Comparison of ENCODE assay signal across 25 cellular contexts in the genomic region with DNA sequence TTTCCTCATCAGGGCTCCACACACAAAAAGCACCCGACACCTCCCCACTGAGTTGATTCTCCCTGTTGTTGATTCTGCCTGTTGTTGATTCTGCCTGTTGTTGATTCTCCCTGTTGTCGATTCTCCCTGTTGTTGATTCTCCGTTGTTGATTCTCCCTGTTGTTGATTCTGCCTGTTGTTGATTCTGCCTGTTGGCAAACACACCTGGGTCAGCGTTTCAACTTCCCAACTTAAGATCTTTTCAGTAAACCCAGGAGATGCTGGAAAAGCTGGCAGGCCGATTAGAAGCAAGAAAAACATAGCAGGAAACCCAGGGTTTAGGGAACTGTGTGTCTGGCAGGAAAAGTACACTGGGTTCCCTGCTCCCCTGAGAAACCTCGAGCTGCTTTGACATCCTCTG. TPM values are rescaled to one million over a fixed set of nuclear protein-coding genes. Genes with fewer than 3 reads are reported as not detected.
DNase-seq lines count a peak whose midpoint lies in the region; ATAC-seq and TF ChIP-seq lines count a peak whose summit lies in the region.
"Had no signal": no experiment of that assay in that cellular context is flagged by ENCODE, and none has a peak within 500 bp of the region (broad histone marks: within the 10 kb centered on the region; RNA-seq: fewer than 3 reads in every experiment).

No MANE protein-coding gene starts in this region.

- H3K27me3 Mint-ChIP-seq in endodermal cell (ENCODE audit: insufficient read depth) = no peaks in the 10 kb centered on the region
- H3K27me3 Mint-ChIP-seq: CD4-positive, CD25-positive, alpha-beta regulatory T cell had no signal

- H3K27ac ChIP-seq in HUES6 (ENCODE audit: low read depth, low read length) = no peak overlapping the region
- peak overlapping the region; percentile 8 for H3K27ac ChIP-seq in endodermal cell (ENCODE audit: low read depth, low read length)
- no peak overlapping the region for H3K27ac ChIP-seq in trophoblast cell (ENCODE audit: low read depth, low read length)
- H3K27ac ChIP-seq: 22Rv1, GM23248 had no signal

- H4K91ac ChIP-seq in trophoblast cell (ENCODE audit: low read depth, low read length) = no peak overlapping the region

- H2AFZ ChIP-seq in trophoblast cell (ENCODE audit: insufficient read depth, low read length, poor library complexity) = no peak overlapping the region

- DNase-seq in DMS53 (lab: John Stamatoyannopoulos, UW) = peak; percentile 26
- DNase-seq in DMS53 treated with DMSO at 0.1 percent for 48 hours (lab: John Stamatoyannopoulos, UW; ENCODE audit: unreplicated experiment) = no peak
- DNase-seq in endodermal cell = no peak
- DNase-seq in trophoblast cell = no peak
- DNase-seq in COLO829 (ENCODE audit: low spot score) = no peak
- no peak for DNase-seq in RKO (ENCODE audit: low spot score)
- DNase-seq: AML-193; CD4-positive, CD25-positive, alpha-beta regulatory T cell; DMS153; EL; GM23248; Kasumi-1; NCI-H1092 treated with DMSO at 0.1 percent for 48 hours; NCI-H146; NCI-H2029 treated with DMSO at 0.1 percent for 48 hours; NCI-H2171; NCI-H446 treated with DMSO at 0.1 percent for 48 hours; NCI-H748 treated with DMSO at 0.1 percent for 48 hours; NK-92 treated with Interleukin-12 subunit alpha and Interleukin-12 subunit beta, amount 100 ng/mL, for 24 hours; Right ventricle myocardium superior had no signal

- no peaks in the 10 kb centered on the region for H3K79me2 ChIP-seq in trophoblast cell (ENCODE audit: control insufficient read depth, insufficient read depth, low read length, poor library complexity)

- ATAC-seq in HG03442 (IDR thresholded peaks at IDR 0.05; ENCODE audit: unreplicated experiment) = no peak
- ATAC-seq: GM12878 had no signal

- H3K36me3 ChIP-seq in HUES6 (ENCODE audit: control insufficient read depth, insufficient read depth, low read length) = peaks cover 6% of the 10 kb centered on the region
- peaks cover 2% of the 10 kb centered on the region for H3K36me3 ChIP-seq in endodermal cell (ENCODE audit: control insufficient read depth, insufficient read depth, low read length)
- H3K36me3 ChIP-seq in trophoblast cell (ENCODE audit: control insufficient read depth in 1 of 2, insufficient read depth in 2 of 2, low read length in 2 of 2) = peaks cover 4 to 10% of the 10 kb centered on the region in 2 experiments

- WGBS in endodermal cell (ENCODE audit: insufficient coverage in 1 of 2, insufficient read length in 1 of 2), 2 experiments = 68 to 81% methylated on average over 3 to 6 of the region's 6 CpGs
- WGBS in trophoblast cell (ENCODE audit: extremely low coverage, insufficient coverage, insufficient read length) = no CpG with 5 or more reads among the region's 6 CpGs

- H3K9ac ChIP-seq in HUES6 (ENCODE audit: low read length) = peak overlapping the region; percentile 54
- no peak overlapping the region for H3K9ac ChIP-seq in endodermal cell (ENCODE audit: extremely low read depth, low read length, poor library complexity, severe bottlenecking)
- no peak overlapping the region for H3K9ac ChIP-seq in trophoblast cell (ENCODE audit: low read length)
- H3K9ac ChIP-seq: GM23248 had no signal

- no peak overlapping the region for H4K8ac ChIP-seq in trophoblast cell (ENCODE audit: low read depth, low read length)

- H3K4me3 Mint-ChIP-seq in endodermal cell = peak overlapping the region; percentile 29
- H3K4me3 Mint-ChIP-seq: CD4-positive, CD25-positive, alpha-beta regulatory T cell had no signal

- H3K4me1 Mint-ChIP-seq in endodermal cell = peaks cover 30% of the 10 kb centered on the region

- H3K23ac ChIP-seq in trophoblast cell (ENCODE audit: low read length) = no peak overlapping the region

- peaks cover 19% of the 10 kb centered on the region; the same call in 1 of the 2 replicates for H3K4me1 ChIP-seq in HUES6 (ENCODE audit: control insufficient read depth, insufficient read depth, low read length)
- H3K4me1 ChIP-seq in endodermal cell (ENCODE audit: control insufficient read depth, insufficient read depth, low read length) = peaks cover 4% of the 10 kb centered on the region
- peaks cover 0 to 5% of the 10 kb centered on the region in 2 experiments for H3K4me1 ChIP-seq in trophoblast cell (ENCODE audit: control insufficient read depth in 1 of 2, insufficient read depth in 2 of 2, low read length in 2 of 2)
- H3K4me1 ChIP-seq: HAP-1 had no signal

- no peaks in the 10 kb centered on the region for H3K79me1 ChIP-seq in trophoblast cell (ENCODE audit: low read length)

- H2BK5ac ChIP-seq in trophoblast cell (ENCODE audit: low read depth, low read length, poor library complexity) = peak overlapping the region; percentile 7

- H2BK12ac ChIP-seq in trophoblast cell (ENCODE audit: low read length) = no peak overlapping the region

- H3K4ac ChIP-seq in trophoblast cell (ENCODE audit: low read depth, low read length) = no peak overlapping the region

- peaks cover 7% of the 10 kb centered on the region for H3K36me3 Mint-ChIP-seq in endodermal cell (ENCODE audit: low read depth)

- H2AK5ac ChIP-seq in trophoblast cell (ENCODE audit: low read length) = no peak overlapping the region

- H3K9me3 Mint-ChIP-seq in endodermal cell = no peaks in the 10 kb centered on the region
- H3K9me3 Mint-ChIP-seq: CD4-positive, CD25-positive, alpha-beta regulatory T cell had no signal

- no peak overlapping the region for H3K18ac ChIP-seq in trophoblast cell (ENCODE audit: low read length)

- H3K4me3 ChIP-seq in HUES6 (ENCODE audit: low read depth, low read length) (no peak overlapping the region), endodermal cell (ENCODE audit: low read length) (no peak overlapping the region), trophoblast cell (ENCODE audit: low read depth, low read length) (no peak overlapping the region)
- H3K4me3 ChIP-seq: GM12878, GM23248, HAP-1 had no signal

- H3K4me2 ChIP-seq in trophoblast cell (ENCODE audit: low read length) = no peak overlapping the region

- H3K27me3 ChIP-seq in HUES6 (ENCODE audit: control insufficient read depth, insufficient read depth, low read length) = no peaks in the 10 kb centered on the region
- no peaks in the 10 kb centered on the region for H3K27me3 ChIP-seq in endodermal cell (ENCODE audit: control insufficient read depth, insufficient read depth, low read length, poor library complexity, severe bottlenecking)
- H3K27me3 ChIP-seq in trophoblast cell (ENCODE audit: insufficient read depth, low read length) = no peaks in the 10 kb centered on the region

- peak overlapping the region; percentile 87 for H3K27ac Mint-ChIP-seq in endodermal cell

- no peak overlapping the region for H2BK120ac ChIP-seq in trophoblast cell (ENCODE audit: insufficient read depth, low read length, poor library complexity)

- H3K14ac ChIP-seq in trophoblast cell (ENCODE audit: low read length) = no peak overlapping the region

- TF ChIP-seq CTCF in endodermal cell (conservative IDR thresholded peaks at IDR 0.05) = no peak

- H4K12ac ChIP-seq in trophoblast cell (ENCODE audit: low read depth, low read length) = no peak overlapping the region

- H3K9me3 ChIP-seq in HUES6 (ENCODE audit: control insufficient read depth, insufficient read depth, low read depth, low read length) (no peaks in the 10 kb centered on the region), endodermal cell (ENCODE audit: control insufficient read depth, low read length) (no peaks in the 10 kb centered on the region), trophoblast cell (ENCODE audit: insufficient read depth, low read depth, low read length) (no peaks in the 10 kb centered on the region)
- H3K9me3 ChIP-seq: HAP-1 had no signal

RNA-seq across cellular contexts. Expression of a gene that starts 47.9 kb away (rescaled TPM):
- 10 to 100 TPM; 53.2 to 85.7 TPM for total RNA-seq in endodermal cell
- polyA plus RNA-seq in endodermal cell (2013, experiment 1 of 2) = 34.8 TPM
- polyA plus RNA-seq in endodermal cell (2013, experiment 2 of 2) = 29.4 TPM
- polyA plus RNA-seq in trophoblast cell (2013) = 22.5 TPM in 2 replicates

RNA-seq across cellular contexts. Expression of a gene that starts 48.7 kb away (rescaled TPM):
- 1 to 10 TPM in 1 of 2 donors, under 1 TPM in 1; 0.35 to 2.3 TPM for total RNA-seq in endodermal cell
- polyA plus RNA-seq in endodermal cell (2013, experiment 1 of 2) = 0.18 TPM
- 0.08 TPM for polyA plus RNA-seq in endodermal cell (2013, experiment 2 of 2)
- 0.05 and 0.08 TPM in 2 replicates for polyA plus RNA-seq in trophoblast cell (2013)
- total RNA-seq: CD4-positive, CD25-positive, alpha-beta regulatory T cell; GM23248; Right ventricle myocardium superior had no signal
- polyA plus RNA-seq: CD4-positive, CD25-positive, alpha-beta regulatory T cell; GM23248 had no signal
